21 cellular contexts compared by ENCODE assay signal in the genomic region with DNA sequence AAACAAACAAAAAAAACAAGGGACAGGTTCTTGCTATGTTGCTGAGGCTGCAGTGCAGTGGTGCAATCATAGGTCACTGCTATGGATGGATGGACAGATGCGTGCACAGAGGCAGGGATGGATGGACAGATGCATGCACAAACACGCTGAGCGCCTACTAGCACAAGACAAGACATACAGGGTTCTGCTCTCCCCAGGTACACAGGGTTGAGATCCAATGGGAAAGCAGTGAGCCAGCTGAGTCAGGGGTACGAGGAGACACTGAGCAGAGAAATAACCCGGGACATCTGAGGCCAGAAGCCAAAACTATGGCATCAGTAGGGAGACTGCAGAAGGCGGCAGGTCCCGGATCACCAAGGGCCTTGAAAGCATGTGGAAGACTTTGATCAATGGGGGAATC. TPM values are rescaled to one million over a fixed set of nuclear protein-coding genes. Genes with fewer than 3 reads are reported as not detected.
DNase-seq lines count a peak whose midpoint lies in the region; ATAC-seq, FAIRE-seq and TF ChIP-seq lines count a peak whose summit lies in the region.
"Had no signal": no experiment of that assay in that cellular context is flagged by ENCODE, and none has a peak within 500 bp of the region (broad histone marks: within the 10 kb centered on the region; RNA-seq: fewer than 3 reads in every experiment).

No MANE protein-coding gene starts in this region.

- peaks cover 75% of the 10 kb centered on the region for H3K4me1 Mint-ChIP-seq in activated CD8-positive, alpha-beta T cell treated with anti-CD3 and anti-CD28 coated beads for 36 hours (ENCODE audit: low read depth)
- peaks cover 94 to 95% of the 10 kb centered on the region in 2 donors for H3K4me1 Mint-ChIP-seq in immature natural killer cell
- peaks cover 94% of the 10 kb centered on the region for H3K4me1 Mint-ChIP-seq in stimulated activated naive CD8-positive, alpha-beta T cell treated with anti-CD3 and anti-CD28 coated beads, Interleukin-15, amount 100 ng/mL, for 72 hours

- FAIRE-seq in HTR-8/SVneo (lab: Jason Lieb, UNC), result no peak

- H3K27me3 Mint-ChIP-seq in activated CD8-positive, alpha-beta T cell treated with anti-CD3 and anti-CD28 coated beads for 36 hours, result no peaks in the 10 kb centered on the region
- H3K27me3 Mint-ChIP-seq in immature natural killer cell (ENCODE audit: low read depth in 3 of 3), result peaks cover 4 to 20% (median 16%) of the 10 kb centered on the region in 3 donors
- no peaks in the 10 kb centered on the region for H3K27me3 Mint-ChIP-seq in stimulated activated naive CD8-positive, alpha-beta T cell treated with anti-CD3 and anti-CD28 coated beads, Interleukin-15, amount 100 ng/mL, for 72 hours

- H3K27ac Mint-ChIP-seq in activated CD8-positive, alpha-beta T cell treated with anti-CD3 and anti-CD28 coated beads for 36 hours, result peak overlapping the region; percentile 93
- H3K27ac Mint-ChIP-seq in immature natural killer cell, result peak overlapping the region; percentile 86 to 94 (median 91)
- peak overlapping the region; percentile 50 to 92 for H3K27ac Mint-ChIP-seq in stimulated activated naive CD8-positive, alpha-beta T cell treated with anti-CD3 and anti-CD28 coated beads, Interleukin-15, amount 100 ng/mL, for 72 hours
- H3K27ac Mint-ChIP-seq: GM23338 had no signal

- POLR2A ChIA-PET in activated CD8-positive, alpha-beta T cell treated with anti-CD3 and anti-CD28 coated beads for 36 hours (lab: Charles Lee), result interaction anchor here (2.1 kb wide), 1 partner anchor 12 kb away, joined by 6 read pairs; no protein-coding TSS in a partner anchor

- no peak for TF ChIP-seq CTCF in activated CD8-positive, alpha-beta T cell treated with anti-CD3 and anti-CD28 coated beads for 36 hours (IDR thresholded peaks at IDR 0.05)

- CTCF ChIA-PET in activated CD8-positive, alpha-beta T cell treated with anti-CD3 and anti-CD28 coated beads for 36 hours (lab: Charles Lee), result interaction anchor here (1.5 to 2.1 kb wide), 3 partner anchors 12 to 58 kb away, joined by 5 to 6 read pairs (median 5); no protein-coding TSS in a partner anchor

- no peak overlapping the region for H3K4me3 Mint-ChIP-seq in activated CD8-positive, alpha-beta T cell treated with anti-CD3 and anti-CD28 coated beads for 36 hours
- peak overlapping the region; percentile 51 to 67 (median 57) for H3K4me3 Mint-ChIP-seq in immature natural killer cell
- H3K4me3 Mint-ChIP-seq in stimulated activated naive CD8-positive, alpha-beta T cell treated with anti-CD3 and anti-CD28 coated beads, Interleukin-15, amount 100 ng/mL, for 72 hours, result peak overlapping the region; percentile 42 to 49
- H3K4me3 Mint-ChIP-seq: GM23338 had no signal

- intact Hi-C loops in activated CD8-positive, alpha-beta T cell treated with anti-CD3 and anti-CD28 coated beads for 36 hours (cut with micrococcal nuclease), result no loop called here

- DNase-seq in stimulated activated CD4-positive, alpha-beta T cell treated with anti-CD3 and anti-CD28 coated beads, Interleukin-15, amount 100 ng/mL, for 24 hours, result peak; percentile 39
- DNase-seq in stimulated activated CD4-positive, alpha-beta T cell treated with anti-CD3 and anti-CD28 coated beads, Interleukin-4, amount 100 ng/mL, for 4 hours, result no peak
- no peak for DNase-seq in activated CD8-positive, alpha-beta T cell treated with anti-CD3 and anti-CD28 coated beads for 36 hours
- DNase-seq in immature natural killer cell (no peak), HTR-8/SVneo (ENCODE audit: insufficient read length, low spot score) (no peak)
- no peak for DNase-seq in stimulated activated naive CD8-positive, alpha-beta T cell treated with anti-CD3 and anti-CD28 coated beads, Interleukin-15, amount 100 ng/mL, for 72 hours
- DNase-seq: activated gamma-delta T cell; Caco-2; effector memory CD4-positive, alpha-beta T cell; esophagus squamous epithelium; left colon; NCI-H1417; NCI-H526; retina; stimulated activated CD4-positive, alpha-beta T cell treated with anti-CD3 and anti-CD28 coated beads, Interleukin-12 subunit alpha, Interleukin-12 subunit beta, amount 100 ng/mL, for 4 hours; SW 1271 had no signal

- peaks cover 1% of the 10 kb centered on the region for H3K9me3 Mint-ChIP-seq in activated CD8-positive, alpha-beta T cell treated with anti-CD3 and anti-CD28 coated beads for 36 hours
- no peaks in the 10 kb centered on the region for H3K9me3 Mint-ChIP-seq in immature natural killer cell
- H3K9me3 Mint-ChIP-seq in stimulated activated naive CD8-positive, alpha-beta T cell treated with anti-CD3 and anti-CD28 coated beads, Interleukin-15, amount 100 ng/mL, for 72 hours, result no peaks in the 10 kb centered on the region
- H3K9me3 Mint-ChIP-seq: GM23338 had no signal

- no peak for ATAC-seq in activated CD8-positive, alpha-beta T cell treated with anti-CD3 and anti-CD28 coated beads for 36 hours
- ATAC-seq in stimulated activated naive CD8-positive, alpha-beta T cell treated with anti-CD3 and anti-CD28 coated beads, Interleukin-15, amount 100 ng/mL, for 72 hours, result no peak
- ATAC-seq in GM18858 (IDR thresholded peaks at IDR 0.05; ENCODE audit: unreplicated experiment) (no peak), HG03342 (IDR thresholded peaks at IDR 0.05; ENCODE audit: unreplicated experiment) (no peak)
- ATAC-seq: Right ventricle myocardium inferior had no signal

- H3K36me3 Mint-ChIP-seq in activated CD8-positive, alpha-beta T cell treated with anti-CD3 and anti-CD28 coated beads for 36 hours (ENCODE audit: low read depth), result peaks cover 39% of the 10 kb centered on the region
- H3K36me3 Mint-ChIP-seq in immature natural killer cell, result peaks cover 0 to 16% (median 15%) of the 10 kb centered on the region in 3 donors

RNA-seq across cellular contexts. Expression of gene IL32, which starts 6.2 kb away (rescaled TPM):
- 100 to 1,000 TPM; 971 to 974 TPM for total RNA-seq in activated CD8-positive, alpha-beta T cell treated with anti-CD3 and anti-CD28 coated beads for 36 hours
- polyA plus RNA-seq in immature natural killer cell, result 1,000 to 10,000 TPM in 1 of 3 donors, 100 to 1,000 TPM in 2; 878 to 1,331 (median 944) TPM

RNA-seq across cellular contexts. Expression of gene MMP25, which starts 25.3 kb away (rescaled TPM):
- total RNA-seq in activated CD8-positive, alpha-beta T cell treated with anti-CD3 and anti-CD28 coated beads for 36 hours, result 1 to 10 TPM; 1.1 to 1.5 TPM
- 1 to 10 TPM in 1 of 3 donors, under 1 TPM in 2; 0.19 to 2.2 (median 0.73) TPM for polyA plus RNA-seq in immature natural killer cell

RNA-seq across cellular contexts. Expression of gene ZSCAN10, which starts 27.4 kb away (rescaled TPM):
- under 1 TPM; 0.09 to 0.25 TPM for total RNA-seq in activated CD8-positive, alpha-beta T cell treated with anti-CD3 and anti-CD28 coated beads for 36 hours
- polyA plus RNA-seq in immature natural killer cell, result under 1 TPM in 1 of 3 donors, not detected in 2; 0.13 TPM
- total RNA-seq: Caco-2, esophagus squamous epithelium, left colon, Right ventricle myocardium inferior, thoracic aorta had no signal

RNA-seq across cellular contexts. Expression of gene BICDL2, which starts 34.9 kb away (rescaled TPM):
- under 1 TPM; 0.77 to 0.92 TPM for total RNA-seq in activated CD8-positive, alpha-beta T cell treated with anti-CD3 and anti-CD28 coated beads for 36 hours
- polyA plus RNA-seq in immature natural killer cell, result not detected
- total RNA-seq: Right ventricle myocardium inferior had no signal

RNA-seq across cellular contexts. Expression of gene ZNF205, which starts 40.7 kb away (rescaled TPM):
- not detected for total RNA-seq in activated CD8-positive, alpha-beta T cell treated with anti-CD3 and anti-CD28 coated beads for 36 hours
- polyA plus RNA-seq in immature natural killer cell, result under 1 TPM in 1 of 3 donors, not detected in 2; 0.13 TPM
